20 cellular contexts compared by ENCODE assay signal in genomic region chr4:51845736-51846135, GRCh38. TPM values are rescaled to one million over a fixed set of nuclear protein-coding genes. Genes with fewer than 3 reads are reported as not detected.
DNase-seq lines count a peak whose midpoint lies in the region; ATAC-seq and TF ChIP-seq lines count a peak whose summit lies in the region.
"Had no signal": no experiment of that assay in that cellular context is flagged by ENCODE, and none has a peak within 500 bp of the region (broad histone marks: within the 10 kb centered on the region; RNA-seq: fewer than 3 reads in every experiment).

No MANE protein-coding gene starts in this region.

- no peaks in the 10 kb centered on the region for H3K27me3 ChIP-seq in breast epithelium
- no peaks in the 10 kb centered on the region for H3K27me3 ChIP-seq in Peyer's patch
- H3K27me3 ChIP-seq: ascending aorta, colonic mucosa, heart right ventricle, right atrium auricular region had no signal

- intact Hi-C loops in MCF 10A (cut with micrococcal nuclease) = no loop called here
- intact Hi-C loops in breast epithelium (cut with DNase I; ENCODE audit: low total_unique reads) = no loop called here

- peaks cover 15% of the 10 kb centered on the region for H3K36me3 Mint-ChIP-seq in MCF 10A (ENCODE audit: insufficient read depth, unreplicated experiment)
- H3K36me3 Mint-ChIP-seq in mesothelial cell of epicardium = no peaks in the 10 kb centered on the region
- no peaks in the 10 kb centered on the region for H3K36me3 Mint-ChIP-seq in immature natural killer cell

- TF ChIP-seq CTCF in MCF 10A (IDR thresholded peaks at IDR 0.05; ENCODE audit: unreplicated experiment) (no peak), breast epithelium (IDR thresholded peaks at IDR 0.05) (no peak), mesothelial cell of epicardium (IDR thresholded peaks at IDR 0.05; ENCODE audit: unreplicated experiment) (no peak), Peyer's patch (IDR thresholded peaks at IDR 0.05) (no peak)

- H3K9me3 Mint-ChIP-seq in MCF 10A (ENCODE audit: unreplicated experiment) (no peaks in the 10 kb centered on the region), mesothelial cell of epicardium (no peaks in the 10 kb centered on the region), immature natural killer cell (no peaks in the 10 kb centered on the region)
- H3K9me3 Mint-ChIP-seq: activated B cell treated with CpG ODN at 0.5 μM for 24 hours; activated T-helper 2 cell treated with anti-CD3 and anti-CD28 coated beads, Interferon-gamma antibody, Interleukin-2, Interleukin-4, amounts not matched to agents 10 μg/mL and 5 μg/mL and 100 μg/mL, durations not matched to agents 14 hours and 24 hours and 36 hours had no signal

- CTCF ChIA-PET in MCF 10A (lab: Yijun Ruan, JAX) = interaction anchor here (1.3 to 1.4 kb wide), 4 partner anchors 12 to 40 kb away, joined by 4 to 5 read pairs (median 4); no protein-coding TSS in a partner anchor

- H3K36me3 ChIP-seq in breast epithelium (no peaks in the 10 kb centered on the region), Peyer's patch (no peaks in the 10 kb centered on the region)
- H3K36me3 ChIP-seq: ascending aorta, colonic mucosa, right atrium auricular region had no signal

- peaks cover 32% of the 10 kb centered on the region for H3K4me1 Mint-ChIP-seq in MCF 10A (ENCODE audit: insufficient read depth, unreplicated experiment)
- peaks cover 18% of the 10 kb centered on the region for H3K4me1 Mint-ChIP-seq in mesothelial cell of epicardium
- H3K4me1 Mint-ChIP-seq in immature natural killer cell = peaks cover 20 to 45% of the 10 kb centered on the region in 2 donors

- H3K4me3 Mint-ChIP-seq in MCF 10A (ENCODE audit: unreplicated experiment) (peak overlapping the region; percentile 95), mesothelial cell of epicardium (no peak overlapping the region), immature natural killer cell (peak overlapping the region in 1 of 5 donors; percentile 18)

- POLR2A ChIA-PET in MCF 10A (lab: Yijun Ruan, JAX) = interaction anchor here (0.6 to 2.1 kb wide), 4 partner anchors 10 to 89 kb away, joined by 3 to 8 read pairs (median 4); no protein-coding TSS in a partner anchor

- no peaks in the 10 kb centered on the region for H3K27me3 Mint-ChIP-seq in MCF 10A (ENCODE audit: insufficient read depth, unreplicated experiment)
- peaks cover 3% of the 10 kb centered on the region for H3K27me3 Mint-ChIP-seq in mesothelial cell of epicardium (ENCODE audit: low read depth)
- H3K27me3 Mint-ChIP-seq in immature natural killer cell (ENCODE audit: low read depth in 3 of 3) = peaks cover 9 to 14% (median 9%) of the 10 kb centered on the region in 3 donors
- H3K27me3 Mint-ChIP-seq: activated B cell treated with CpG ODN at 0.5 μM for 24 hours had no signal

- no peak for ATAC-seq in GM21529 (IDR thresholded peaks at IDR 0.05; ENCODE audit: unreplicated experiment)
- ATAC-seq: heart right ventricle, left lobe of liver had no signal

- H3K4me1 ChIP-seq in breast epithelium (peaks cover 0 to under 1% of the 10 kb centered on the region in 2 donors), Peyer's patch (peaks cover 0 to 14% (median 0%) of the 10 kb centered on the region in 4 donors)
- H3K4me1 ChIP-seq: colonic mucosa had no signal

- no peak overlapping the region for H3K27ac Mint-ChIP-seq in MCF 10A (ENCODE audit: low read depth, unreplicated experiment)
- peak overlapping the region; percentile 6 for H3K27ac Mint-ChIP-seq in mesothelial cell of epicardium
- H3K27ac Mint-ChIP-seq in immature natural killer cell = peak overlapping the region in 2 of 6 donors; percentile 2 to 35

- H3K27ac ChIP-seq in breast epithelium = no peak overlapping the region
- H3K27ac ChIP-seq in Peyer's patch = no peak overlapping the region

- TF ChIP-seq POLR2A in breast epithelium (IDR thresholded peaks at IDR 0.05) (no peak), Peyer's patch (IDR thresholded peaks at IDR 0.05) (no peak)

- no TSS peak for BruUV-seq in MCF 10A (replicated peaks; lab: Mats Ljungman, UMichigan)

- H3K9me3 ChIP-seq in breast epithelium = no peaks in the 10 kb centered on the region
- no peaks in the 10 kb centered on the region for H3K9me3 ChIP-seq in Peyer's patch
- H3K9me3 ChIP-seq: ascending aorta, colonic mucosa, heart right ventricle, right atrium auricular region had no signal

- H3K4me3 ChIP-seq in breast epithelium (no peak overlapping the region), Peyer's patch (no peak overlapping the region)

- DNase-seq in MCF 10A (ENCODE audit: unreplicated experiment) (no peak), breast epithelium (ENCODE audit: low spot score in 2 of 2) (no peak), amniotic epithelial cell (ENCODE audit: low read depth) (peak; percentile 82), mesothelial cell of epicardium (ENCODE audit: low spot score in 2 of 2, unreplicated experiment in 2 of 2) (no peak), Peyer's patch (no peak), 8988T (no peak), immature natural killer cell (no peak)
- DNase-seq: activated B cell treated with CpG ODN at 0.5 μM for 24 hours; activated CD8-positive, alpha-beta memory T cell treated with anti-CD3 and anti-CD28 coated beads for 24 hours; colonic mucosa; heart right ventricle; IMR-90; NCI-H1048; NCI-H2107; T-helper 1 cell had no signal

RNA-seq across cellular contexts. Expression of gene DCUN1D4, which starts 2.8 kb away (rescaled TPM):
- total RNA-seq in MCF 10A (2022) = 66.4 and 88.0 TPM in 2 replicates
- total RNA-seq in breast epithelium = 10 to 100 TPM; 47.2 to 68.8 (median 57.4) TPM
- total RNA-seq in mesothelial cell of epicardium = 44.8 to 50.8 TPM (median 49.3 TPM) in 3 replicates
- 10 to 100 TPM; 26.5 to 39.8 (median 28.8) TPM for total RNA-seq in Peyer's patch
- 1 to 10 TPM; 3.9 to 7.5 (median 6.7) TPM for polyA plus RNA-seq in immature natural killer cell
